Comparison of ENCODE assay signal across 8 cellular contexts in the genomic region with DNA sequence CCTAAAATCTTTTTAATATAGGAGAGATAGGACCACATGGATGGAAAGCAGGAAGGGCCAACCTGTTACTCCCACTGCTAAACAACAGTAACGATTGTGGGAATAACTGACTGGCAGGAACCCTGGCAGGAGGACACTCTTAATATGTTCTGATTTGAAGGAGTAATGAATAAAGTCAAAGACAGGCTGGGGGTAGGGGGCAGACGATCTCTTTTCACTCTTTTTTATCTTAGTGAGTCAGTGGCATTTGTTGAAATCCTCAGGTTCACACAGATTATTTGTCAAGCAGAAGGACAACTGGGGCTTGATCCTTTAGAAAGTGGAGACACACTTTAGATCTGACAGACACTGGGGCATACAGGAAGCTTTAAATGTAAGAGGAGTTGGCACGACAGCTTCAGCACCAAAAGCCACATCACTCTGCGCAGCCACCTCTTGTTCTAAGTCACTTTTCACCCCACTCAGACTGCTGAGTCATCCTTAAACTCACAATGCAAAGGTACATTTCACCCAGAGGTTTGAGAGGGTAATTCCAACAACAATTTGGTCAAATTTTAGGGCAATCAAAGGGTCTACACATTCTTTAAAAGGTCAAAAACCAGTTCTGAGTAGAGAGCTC.
DNase-seq lines count a peak whose midpoint lies in the region; ATAC-seq, FAIRE-seq and TF ChIP-seq lines count a peak whose summit lies in the region.

No MANE protein-coding gene starts in this region.

- peaks cover 9% of the 10 kb centered on the region for H3K4me1 ChIP-seq in astrocyte (ENCODE audit: insufficient read depth, low read length)
- peaks cover 2% of the 10 kb centered on the region for H3K4me1 ChIP-seq in HAP-1

- peak; percentile 6 for DNase-seq in NOMO-1 treated with DMSO at 0.1 percent for 48 hours (lab: John Stamatoyannopoulos, UW; ENCODE audit: unreplicated experiment)
- DNase-seq in NOMO-1 (lab: John Stamatoyannopoulos, UW; ENCODE audit: unreplicated experiment in 2 of 2): no peak
- DNase-seq in NCI-H510A treated with DMSO at 0.1 percent for 48 hours (lab: John Stamatoyannopoulos, UW): peak; percentile 75
- DNase-seq in astrocyte (ENCODE audit: low read depth): peak; percentile 34
- peak; percentile 52 for DNase-seq in stimulated activated CD4-positive, alpha-beta T cell treated with anti-CD3 and anti-CD28 coated beads, Interleukin-1b, Interleukin-23, amount 100 ng/mL, for 48 hours
- no peak for DNase-seq in AG08395 (ENCODE audit: low spot score)
- no peak for DNase-seq in HAP-1 (ENCODE audit: low spot score in 2 of 2)

- no peaks in the 10 kb centered on the region for H3K9me3 Mint-ChIP-seq in astrocyte (ENCODE audit: unreplicated experiment)

- no peak overlapping the region for H3K27ac Mint-ChIP-seq in astrocyte (ENCODE audit: unreplicated experiment)

- peak overlapping the region; percentile 4 for H3K4me2 ChIP-seq in astrocyte (ENCODE audit: low read length)

- H3K36me3 ChIP-seq in astrocyte (ENCODE audit: insufficient read depth, low read length): no peaks in the 10 kb centered on the region
- H3K36me3 ChIP-seq in HAP-1 (replicated peaks): no peaks in the 10 kb centered on the region

- H3K4me3 Mint-ChIP-seq in astrocyte (ENCODE audit: unreplicated experiment): no peak overlapping the region

- TF ChIP-seq CTCF in astrocyte (IDR thresholded peaks at IDR 0.05; ENCODE audit: insufficient read depth, low read depth, low read length): no peak

- H3K27me3 ChIP-seq in astrocyte (ENCODE audit: insufficient read depth, low read length) (no peaks in the 10 kb centered on the region), HAP-1 (ENCODE audit: low read depth) (no peaks in the 10 kb centered on the region)

- H3K4me3 ChIP-seq in astrocyte (ENCODE audit: insufficient read depth, low read depth, low read length) (no peak overlapping the region), HAP-1 (no peak overlapping the region)

- H3K79me2 ChIP-seq in astrocyte (ENCODE audit: insufficient read depth, low read length): no peaks in the 10 kb centered on the region

- H3K27ac ChIP-seq in astrocyte (ENCODE audit: low read depth, low read length): no peak overlapping the region

- in situ Hi-C loops in HAP-1 (cut with MboI; ENCODE audit: low sequenced_read_pairs): no loop called here

- peak; percentile 99 for ATAC-seq in HG02852 (IDR thresholded peaks at IDR 0.05; ENCODE audit: unreplicated experiment)

- H3K9me3 ChIP-seq in astrocyte (ENCODE audit: insufficient read depth, low read depth, low read length): no peaks in the 10 kb centered on the region
- no peaks in the 10 kb centered on the region for H3K9me3 ChIP-seq in HAP-1

- no peak overlapping the region for H2AFZ ChIP-seq in astrocyte (ENCODE audit: low read depth, low read length)

- no peak overlapping the region for H3K9ac ChIP-seq in astrocyte (ENCODE audit: low read length)

- no peaks in the 10 kb centered on the region for H3K36me3 Mint-ChIP-seq in astrocyte (ENCODE audit: low read depth, unreplicated experiment)

- H4K20me1 ChIP-seq in astrocyte (ENCODE audit: insufficient read depth, low read length): no peaks in the 10 kb centered on the region

- peaks cover 11% of the 10 kb centered on the region for H3K4me1 Mint-ChIP-seq in astrocyte (ENCODE audit: low read depth, unreplicated experiment)

- FAIRE-seq in astrocyte (lab: Jason Lieb, UNC): no peak

- no peaks in the 10 kb centered on the region for H3K27me3 Mint-ChIP-seq in astrocyte (ENCODE audit: low read depth, unreplicated experiment)

Comparison
In these comparisons a context has a peak if more than half of its experiments do, and no peak if none do; other contexts are left out.
1. DNase-seq: peak in NOMO-1 treated with DMSO at 0.1 percent for 48 hours (single experiment), NCI-H510A treated with DMSO at 0.1 percent for 48 hours (single experiment), astrocyte (single experiment) and stimulated activated CD4-positive, alpha-beta T cell treated with anti-CD3 and anti-CD28 coated beads, Interleukin-1b, Interleukin-23, amount 100 ng/mL, for 48 hours (single experiment); none in NOMO-1 (0 of 2), AG08395 (single experiment) and HAP-1 (0 of 2).